Comparison of ENCODE assay signal across 2 cellular contexts in genomic region chr19:48364564-48365363, GRCh38.
TF ChIP-seq lines count a peak whose summit lies in the region.

No MANE protein-coding gene starts in this region.

TF ChIP-seq in SK-N-SH, 30 proteins besides CTCF, POLR2A, EP300 and RAD21 (continued from another document):
- TF ChIP-seq USF2 (IDR thresholded peaks at IDR 0.05; ENCODE audit: borderline replicate concordance, low read depth, low read length) (no peak), RXRA (IDR thresholded peaks at IDR 0.05; ENCODE audit: borderline replicate concordance, low read depth) (no peak), TAF1 (IDR thresholded peaks at IDR 0.05; ENCODE audit: borderline replicate concordance, low read depth, low read length) (no peak), TEAD4 (IDR thresholded peaks at IDR 0.05; ENCODE audit: borderline replicate concordance, insufficient read depth) (no peak), MAX (IDR thresholded peaks at IDR 0.05; ENCODE audit: low read depth) (no peak), MXI1 (IDR thresholded peaks at IDR 0.05; ENCODE audit: low read depth, low read length) (no peak), TCF12 (IDR thresholded peaks at IDR 0.05) (no peak), MEF2A (IDR thresholded peaks at IDR 0.05; ENCODE audit: borderline replicate concordance, low read depth) (no peak), ZBTB33 (IDR thresholded peaks at IDR 0.05; ENCODE audit: borderline replicate concordance, low read depth) (no peak), RFX5 (IDR thresholded peaks at IDR 0.05; ENCODE audit: low read length) (no peak), YY1 (IDR thresholded peaks at IDR 0.05; ENCODE audit: low read depth) (no peak), ELF1 (IDR thresholded peaks at IDR 0.05) (no peak), SMC3 (IDR thresholded peaks at IDR 0.05; ENCODE audit: low read depth, low read length) (no peak), POLR2AphosphoS5 (IDR thresholded peaks at IDR 0.05; ENCODE audit: low read depth, low read length) (no peak), USF1 (IDR thresholded peaks at IDR 0.05; ENCODE audit: borderline replicate concordance, low read depth) (no peak)

TF ChIP-seq in SK-N-SH treated with all-trans-retinoic acid at 6 μM for 48 hours, 23 proteins besides CTCF, POLR2A, EP300 and RAD21 (continued from another document):
- TF ChIP-seq CREB5 (CRISPR knock-in tag; IDR thresholded peaks at IDR 0.05; ENCODE audit: low read depth) (no peak), OSR1 (CRISPR knock-in tag; IDR thresholded peaks at IDR 0.05) (no peak), ISL1 (CRISPR knock-in tag; IDR thresholded peaks at IDR 0.05) (no peak), ZNF8 (CRISPR knock-in tag; IDR thresholded peaks at IDR 0.05) (no peak), ESRRG (CRISPR knock-in tag; IDR thresholded peaks at IDR 0.05) (no peak), CSDC2 (CRISPR knock-in tag; IDR thresholded peaks at IDR 0.05) (no peak), CSRNP3 (CRISPR knock-in tag; IDR thresholded peaks at IDR 0.05) (no peak), ZNF565 (CRISPR knock-in tag; conservative IDR thresholded peaks at IDR 0.05; ENCODE audit: low read depth) (no peak), POU6F1 (CRISPR knock-in tag; IDR thresholded peaks at IDR 0.05; ENCODE audit: borderline replicate concordance, low read depth) (no peak), RARB (CRISPR knock-in tag; IDR thresholded peaks at IDR 0.05) (no peak), ARNTL (CRISPR knock-in tag; IDR thresholded peaks at IDR 0.05; ENCODE audit: borderline replicate concordance, low read depth) (no peak), ZFP3 (CRISPR knock-in tag; IDR thresholded peaks at IDR 0.05) (no peak), PPARA (CRISPR knock-in tag; IDR thresholded peaks at IDR 0.05; ENCODE audit: borderline replicate concordance) (no peak), ZFP30 (CRISPR knock-in tag; IDR thresholded peaks at IDR 0.05) (no peak)
